ENCODE assay signal across 8 cellular contexts in genomic region chr10:30784896-30785605, GRCh38.
A peak's percentile ranks its signal among the peaks of the same experiment; 100 is the strongest.
DNase-seq lines count a peak whose midpoint lies in the region; ATAC-seq, FAIRE-seq and TF ChIP-seq lines count a peak whose summit lies in the region.

No MANE protein-coding gene starts in this region.

- H3K4me3 ChIP-seq in bronchial epithelial cell (ENCODE audit: low read depth, low read length) (peak overlapping the region; percentile 48), iPS-18a (ENCODE audit: low read length) (peak overlapping the region; percentile 76)

- H3K9me3 ChIP-seq in CD4-positive, alpha-beta T cell (ENCODE audit: control insufficient read depth, low read length): no peaks in the 10 kb centered on the region
- no peaks in the 10 kb centered on the region for H3K9me3 ChIP-seq in iPS-18a (ENCODE audit: control insufficient read depth, low read depth, low read length)

- H3K36me3 Mint-ChIP-seq in CD4-positive, alpha-beta T cell (ENCODE audit: low read depth): no peaks in the 10 kb centered on the region
- no peaks in the 10 kb centered on the region for H3K36me3 Mint-ChIP-seq in HFFc6 (ENCODE audit: low read depth)

- H3K27me3 ChIP-seq in CD4-positive, alpha-beta T cell (ENCODE audit: control insufficient read depth, insufficient read depth, low read length): no peaks in the 10 kb centered on the region
- no peaks in the 10 kb centered on the region for H3K27me3 ChIP-seq in bronchial epithelial cell (ENCODE audit: control insufficient read depth, insufficient read depth, low read length)
- peaks cover 7% of the 10 kb centered on the region for H3K27me3 ChIP-seq in iPS-18a (ENCODE audit: control insufficient read depth, insufficient read depth, low read length)

- H3K27ac Mint-ChIP-seq in CD4-positive, alpha-beta T cell: peak overlapping the region; percentile 62
- H3K27ac Mint-ChIP-seq in HFFc6: peak overlapping the region; percentile 94

- peak overlapping the region; percentile 40 for H3K27ac ChIP-seq in CD4-positive, alpha-beta T cell (ENCODE audit: low read depth, low read length)
- peak overlapping the region; percentile 56 for H3K27ac ChIP-seq in iPS-18a (ENCODE audit: low read length)

- H3K9me3 Mint-ChIP-seq in CD4-positive, alpha-beta T cell: no peaks in the 10 kb centered on the region
- H3K9me3 Mint-ChIP-seq in HFFc6: no peaks in the 10 kb centered on the region

- peaks cover 33% of the 10 kb centered on the region for H3K4me1 Mint-ChIP-seq in CD4-positive, alpha-beta T cell (ENCODE audit: low read depth)
- peaks cover 51% of the 10 kb centered on the region for H3K4me1 Mint-ChIP-seq in HFFc6 (ENCODE audit: low read depth)

- H3K9ac ChIP-seq in iPS-18a (ENCODE audit: low read length): peak overlapping the region; percentile 75

- peak overlapping the region; percentile 82 for H3K4me3 Mint-ChIP-seq in CD4-positive, alpha-beta T cell
- H3K4me3 Mint-ChIP-seq in HFFc6: peak overlapping the region; percentile 86

- FAIRE-seq in bronchial epithelial cell (lab: Jason Lieb, UNC): no peak

- TF ChIP-seq CTCF in CD4-positive, alpha-beta T cell (IDR thresholded peaks at IDR 0.05): no peak
- TF ChIP-seq CTCF in HFFc6 (IDR thresholded peaks at IDR 0.05) (no peak), bronchial epithelial cell (IDR thresholded peaks at IDR 0.05; ENCODE audit: insufficient read depth, low read length, severe bottlenecking) (no peak)

- POLR2A ChIA-PET in CD4-positive, alpha-beta T cell (lab: Charles Lee): interaction anchor here (0.6 to 4.1 kb wide), 22 partner anchors 7 to 1023 kb away, joined by 3 to 66 read pairs (median 4); partner anchors contain the start of genes MTPAP and ZNF438

- intact Hi-C loops in CD4-positive, alpha-beta T cell (cut with DNase I, micrococcal nuclease): loop anchor here (1.0 to 5.0 kb wide), 11 partner anchors 62 to 1024 kb away; no protein-coding TSS in a partner anchor

- no peaks in the 10 kb centered on the region for H3K36me3 ChIP-seq in bronchial epithelial cell (ENCODE audit: control insufficient read depth, insufficient read depth, low read length)
- no peaks in the 10 kb centered on the region for H3K36me3 ChIP-seq in iPS-18a (ENCODE audit: control insufficient read depth, low read depth, low read length)

- DNase-seq in CD4-positive, alpha-beta T cell: peak in 6 of 10 experiments; percentile 6 to 26 (median 14)
- DNase-seq in HFFc6 (peak; percentile 54), SK-N-DZ (ENCODE audit: low spot score) (peak; percentile 90), bronchial epithelial cell (ENCODE audit: low read depth) (peak; percentile 31), retina (peak; percentile 95), HT-29 (ENCODE audit: low spot score) (no peak)

- peak; percentile 27 for ATAC-seq in CD4-positive, alpha-beta T cell (ENCODE audit: poor library complexity)
- ATAC-seq in GM18858 (IDR thresholded peaks at IDR 0.05; ENCODE audit: unreplicated experiment): no peak

- H3K4me1 ChIP-seq in iPS-18a (ENCODE audit: control insufficient read depth, low read depth, low read length): peaks cover 5% of the 10 kb centered on the region

- no peaks in the 10 kb centered on the region for H3K27me3 Mint-ChIP-seq in CD4-positive, alpha-beta T cell
- H3K27me3 Mint-ChIP-seq in HFFc6 (ENCODE audit: insufficient read depth): peaks cover 2% of the 10 kb centered on the region; the same call in 1 of the 2 replicates

- CTCF ChIA-PET in CD4-positive, alpha-beta T cell (lab: Charles Lee): interaction anchor here (0.5 to 2.6 kb wide), 6 partner anchors 246 to 1292 kb away, joined by 3 to 9 read pairs (median 3); partner anchors contain the start of gene ZNF438
